ENCODE assay signal across 29 cellular contexts in genomic region chr15:55420171-55420871, GRCh38. TPM values are rescaled to one million over a fixed set of nuclear protein-coding genes. Genes with fewer than 3 reads are reported as not detected.
DNase-seq lines count a peak whose midpoint lies in the region; ATAC-seq, FAIRE-seq and TF ChIP-seq lines count a peak whose summit lies in the region.
"Had no signal": no experiment of that assay in that cellular context is flagged by ENCODE, and none has a peak within 500 bp of the region (broad histone marks: within the 10 kb centered on the region; RNA-seq: fewer than 3 reads in every experiment).

No MANE protein-coding gene starts in this region.

- H4K20me1 ChIP-seq in GM12878 (ENCODE audit: control insufficient read depth, insufficient read depth): no peaks in the 10 kb centered on the region

- H3K9ac ChIP-seq in GM12878 (ENCODE audit: control insufficient read depth, insufficient read depth, low read length): no peak overlapping the region

- H3K27ac ChIP-seq in GM12878 (ENCODE audit: control insufficient read depth, insufficient read depth) (no peak overlapping the region), substantia nigra (ENCODE audit: low read depth, low read length, poor library complexity, severe bottlenecking) (no peak overlapping the region)
- H3K27ac ChIP-seq: SJSA1 had no signal

- peak; percentile 40 to 58 for DNase-seq in AML-193 (lab: John Stamatoyannopoulos, UW)
- peak; percentile 71 for DNase-seq in G401 (ENCODE audit: low spot score)
- peak; percentile 66 for DNase-seq in NCI-H2171 (lab: John Stamatoyannopoulos, UW)
- no peak for DNase-seq in GM12878 (ENCODE audit: low read depth, low spot score)
- DNase-seq in stimulated activated CD4-positive, alpha-beta T cell treated with anti-CD3 and anti-CD28 coated beads, Interleukin-2, amount 100 ng/mL, for 24 hours: no peak
- no peak for DNase-seq in substantia nigra (lab: John Stamatoyannopoulos, UW)
- DNase-seq: 8988T; ACHN; CD4-positive, alpha-beta T cell; GF-D8; H9; Kasumi-1; NCI-H1105; NCI-H146; NCI-H2029 treated with DMSO at 0.1 percent for 48 hours; NCI-H226; NCI-H510A; NCI-H748 treated with DMSO at 0.1 percent for 48 hours; NK-92 treated with Interleukin-12 subunit alpha and Interleukin-12 subunit beta, amount 100 ng/mL, for 24 hours; Right ventricle myocardium superior; RPMI8226; T-helper 2 cell had no signal

- SMC1A ChIA-PET in GM12878 (lab: Charles Lee; ENCODE audit: uncharacterized antibody, unreplicated experiment): no interaction called here

- H3K4me3 ChIP-seq in GM12878: no peak overlapping the region
- H3K4me3 ChIP-seq: GM23338, K562, SJSA1 had no signal

- no peaks in the 10 kb centered on the region for H3K79me2 ChIP-seq in GM12878 (ENCODE audit: control insufficient read depth, insufficient read depth, low read length)

- in situ Hi-C loops in G401 (cut with HindIII; ENCODE audit: low sequenced_read_pairs): no loop called here
- in situ Hi-C loops in GM12878 (cut with MboI): no loop called here

- CTCF ChIA-PET in GM12878 (lab: Yijun Ruan, JAX): interaction anchor here (0.7 to 4.3 kb wide), 3 partner anchors 13 to 19 kb away, joined by 3 to 14 read pairs (median 3); no protein-coding TSS in a partner anchor

- ATAC-seq in GM12878 (no peak), HG03095 (IDR thresholded peaks at IDR 0.05; ENCODE audit: unreplicated experiment) (no peak), GM18909 (IDR thresholded peaks at IDR 0.05; ENCODE audit: poor library complexity, unreplicated experiment) (no peak)
- ATAC-seq: GM23338, HepG2, K562 had no signal

- no peak overlapping the region for H2AFZ ChIP-seq in GM12878 (ENCODE audit: control insufficient read depth, low read depth, low read length)
- H2AFZ ChIP-seq: GM23338 had no signal

- H3K9me3 ChIP-seq in GM12878 (replicated peaks; ENCODE audit: control insufficient read depth, insufficient read depth, low read length): no peaks in the 10 kb centered on the region
- H3K9me3 ChIP-seq: SJSA1 had no signal

- no peak for TF ChIP-seq EP300 in GM12878 (IDR thresholded peaks at IDR 0.05; ENCODE audit: borderline replicate concordance in 1 of 2, control insufficient read depth in 1 of 2, low read depth in 2 of 2, low read length in 2 of 2)

- no peak for FAIRE-seq in GM12878 (lab: Jason Lieb, UNC)
- FAIRE-seq: D721Med, HepG2, K562 had no signal

- BruUV-seq in GM12878 (replicated peaks; lab: Mats Ljungman, UMichigan): no TSS peak

- no peaks in the 10 kb centered on the region for H3K4me1 ChIP-seq in GM12878 (ENCODE audit: control insufficient read depth, insufficient read depth, low read length)
- H3K4me1 ChIP-seq: SJSA1 had no signal

- no peak for TF ChIP-seq CTCF in GM12878 (IDR thresholded peaks at IDR 0.05 in 2 of 3, conservative IDR thresholded peaks at IDR 0.05 in 1 of 3; ENCODE audit: control insufficient read depth in 2 of 3, extremely low read depth in 1 of 3, insufficient read depth in 1 of 3, low read depth in 3 of 3, low read length in 3 of 3)

- no peaks in the 10 kb centered on the region for H3K36me3 ChIP-seq in GM12878 (ENCODE audit: control insufficient read depth in 2 of 2, insufficient read depth in 2 of 2, low read length in 1 of 2)
- H3K36me3 ChIP-seq: SJSA1 had no signal

- TF ChIP-seq RAD21 in GM12878 (IDR thresholded peaks at IDR 0.05; ENCODE audit: insufficient read depth, low read depth, low read length): no peak

- intact Hi-C loops in GM12878 (cut with micrococcal nuclease; ENCODE audit: unreplicated experiment): no loop called here

- RAD21 ChIA-PET in GM12878 (lab: Charles Lee; ENCODE audit: unreplicated experiment): interaction anchor here (0.7 kb wide), 1 partner anchor 19 kb away, joined by 3 read pairs; no protein-coding TSS in a partner anchor

- TF ChIP-seq POLR2A in GM12878 (IDR thresholded peaks at IDR 0.05; ENCODE audit: low read depth, low read length): no peak

- H3K4me2 ChIP-seq in GM12878 (ENCODE audit: control insufficient read depth, insufficient read depth): no peak overlapping the region
- H3K4me2 ChIP-seq: GM23338 had no signal

- H3K27me3 ChIP-seq in GM12878 (replicated peaks in 1 of 2; ENCODE audit: control insufficient read depth in 2 of 2, insufficient read depth in 2 of 2, low read length in 1 of 2): no peaks in the 10 kb centered on the region
- H3K27me3 ChIP-seq: SJSA1 had no signal

- POLR2A ChIA-PET in GM12878 (lab: Charles Lee): interaction anchor here (0.6 kb wide), 1 partner anchor 12 kb away, joined by 3 read pairs; the partner anchor contains the start of genes CCPG1 and PIERCE2

TF ChIP-seq in GM12878, 131 proteins besides CTCF, POLR2A, EP300 and RAD21:
- TF ChIP-seq E2F4 (IDR thresholded peaks at IDR 0.05; ENCODE audit: low read depth, low read length) (no peak), SPI1 (IDR thresholded peaks at IDR 0.05; ENCODE audit: borderline replicate concordance, insufficient read depth, low read depth, low read length) (peak; percentile 55; the same call in 1 of the 2 replicates)

RNA-seq across cellular contexts. Expression of gene PIERCE2, which starts 12.0 kb away (rescaled TPM):
- total RNA-seq in G401 (2014; rRNA removed; shearing (Covaris generic)): 5.8 and 10.9 TPM in 2 replicates
- total RNA-seq in GM12878 (2013; cell fraction: nucleolus; rRNA removed): not detected in 2 replicates
- total RNA-seq in GM12878 (2014; rRNA removed): 0.33 and 0.45 TPM in 2 replicates
- total RNA-seq in GM12878 (2014; rRNA removed; fragmentation: Illumina TruSeq; extraction: Trizol): 0.28 and 0.89 TPM in 2 replicates
- total RNA-seq in GM12878 (2021): 0.48 TPM in 1 of 2 replicates, not detected in the other
- polyA plus RNA-seq in GM12878 (2011; ENCODE audit: low read depth): not detected
- polyA plus RNA-seq in GM12878 (2011; rRNA removed): 1.1 and 1.4 TPM in 2 replicates
- polyA plus RNA-seq in GM12878 (2011; cell fraction: cytosol; rRNA removed): 0.67 and 0.74 TPM in 2 replicates
- polyA plus RNA-seq in GM12878 (2011; cell fraction: nucleus; rRNA removed): 0.24 TPM in 1 of 2 replicates, not detected in the other
- polyA plus RNA-seq in GM12878 (2012): 0.46 and 0.49 TPM in 2 replicates
- polyA plus RNA-seq in GM12878 (2014; fragmentation: Illumina TruSeq; extraction: Trizol): 0.60 and 1.1 TPM in 2 replicates
- polyA plus RNA-seq in GM12878 (2014; fragmentation: Nextera tagmentation; extraction: Ambion mirVana): 1 to 10 TPM in 1 of 2 experiments, under 1 TPM in 1; 0.93 to 1.3 TPM
- 0.32 and 0.33 TPM in 2 replicates for polyA plus RNA-seq in GM12878 (2014; rRNA removed)
- 1 to 10 TPM in 1 of 2 experiments, under 1 TPM in 1; 0.40 to 1.3 TPM for polyA plus RNA-seq in GM12878 (2016; fragmentation: Nextera tagmentation; extraction: Ambion mirVana)
- 0.59 TPM in 1 of 2 replicates, not detected in the other for polyA minus RNA-seq in GM12878 (2011; rRNA and poly(A)+ RNA removed)
- not detected in 2 replicates for polyA minus RNA-seq in GM12878 (2011; cell fraction: cytosol; rRNA and poly(A)+ RNA removed)
- not detected in 2 replicates for polyA minus RNA-seq in GM12878 (2011; cell fraction: nucleus; rRNA and poly(A)+ RNA removed)
- total RNA-seq: CD4-positive, alpha-beta T cell; HepG2; SJSA1 had no signal

RNA-seq across cellular contexts. Expression of gene CCPG1, which starts 12.2 kb away (rescaled TPM):
- 16.5 and 22.3 TPM in 2 replicates for total RNA-seq in G401 (2014; rRNA removed; shearing (Covaris generic))
- 25.7 and 27.5 TPM in 2 replicates for total RNA-seq in GM12878 (2013; cell fraction: nucleolus; rRNA removed)
- 5.1 and 8.0 TPM in 2 replicates for total RNA-seq in GM12878 (2014; rRNA removed)
- 10.5 and 10.8 TPM in 2 replicates for total RNA-seq in GM12878 (2014; rRNA removed; fragmentation: Illumina TruSeq; extraction: Trizol)
- 8.9 and 11.1 TPM in 2 replicates for total RNA-seq in GM12878 (2021)
- polyA plus RNA-seq in GM12878 (2011; ENCODE audit: low read depth): 3.6 TPM
- 15.8 and 24.9 TPM in 2 replicates for polyA plus RNA-seq in GM12878 (2011; rRNA removed)
- 4.6 and 6.1 TPM in 2 replicates for polyA plus RNA-seq in GM12878 (2011; cell fraction: cytosol; rRNA removed)
- 5.3 and 5.8 TPM in 2 replicates for polyA plus RNA-seq in GM12878 (2011; cell fraction: nucleus; rRNA removed)
- 7.1 and 8.4 TPM in 2 replicates for polyA plus RNA-seq in GM12878 (2012)
- polyA plus RNA-seq in GM12878 (2014; fragmentation: Illumina TruSeq; extraction: Trizol): 9.2 and 18.1 TPM in 2 replicates
- 1 to 10 TPM; 6.6 to 7.5 TPM for polyA plus RNA-seq in GM12878 (2014; fragmentation: Nextera tagmentation; extraction: Ambion mirVana)
- polyA plus RNA-seq in GM12878 (2014; rRNA removed): 4.6 and 6.0 TPM in 2 replicates
- polyA plus RNA-seq in GM12878 (2016; fragmentation: Nextera tagmentation; extraction: Ambion mirVana): 10 to 100 TPM; 12.3 to 13.9 TPM
- polyA minus RNA-seq in GM12878 (2011; rRNA and poly(A)+ RNA removed): 9.1 and 13.2 TPM in 2 replicates
- polyA minus RNA-seq in GM12878 (2011; cell fraction: cytosol; rRNA and poly(A)+ RNA removed): 4.6 and 8.0 TPM in 2 replicates
- polyA minus RNA-seq in GM12878 (2011; cell fraction: nucleus; rRNA and poly(A)+ RNA removed): 5.1 and 6.6 TPM in 2 replicates

Comparison
In these comparisons a context has a peak if more than half of its experiments do, and no peak if none do; other contexts are left out.
1. DNase-seq: peak in AML-193 (2 of 2), G401 (single experiment) and NCI-H2171 (single experiment); none in GM12878 (single experiment), stimulated activated CD4-positive, alpha-beta T cell treated with anti-CD3 and anti-CD28 coated beads, Interleukin-2, amount 100 ng/mL, for 24 hours (0 of 2) and substantia nigra (0 of 49).